In genomic region chr15:36814085-36814484, GRCh38 we compare ENCODE assay signal across 28 cellular contexts.
A peak's percentile ranks its signal among the peaks of the same experiment; 100 is the strongest.
DNase-seq lines count a peak whose midpoint lies in the region; ATAC-seq and TF ChIP-seq lines count a peak whose summit lies in the region.
"Had no signal": no experiment of that assay in that cellular context is flagged by ENCODE, and none has a peak within 500 bp of the region (broad histone marks: within the 10 kb centered on the region; RNA-seq: fewer than 3 reads in every experiment).

No MANE protein-coding gene starts in this region.

- no peaks in the 10 kb centered on the region for H3K27me3 Mint-ChIP-seq in progenitor cell of endocrine pancreas
- H3K27me3 Mint-ChIP-seq: activated CD4-positive, alpha-beta memory T cell treated with anti-CD3 and anti-CD28 coated beads, Interleukin-2, amount 10 ng/mL, durations not matched to agents 7 days and 5 days; natural killer cell treated with Interleukin-12 subunit alpha and Interleukin-12 subunit beta and Interleukin-15 and Interleukin-18, amount 100 ng/mL, for 72 hours had no signal

- H3K4me1 ChIP-seq in HCT116 (ENCODE audit: control insufficient read depth in 1 of 2, insufficient read depth in 2 of 2, low read length in 2 of 2) (peaks cover 0 to 10% of the 10 kb centered on the region in 2 experiments; a peak in 1 of 4 replicates), liver (ENCODE audit: control insufficient read depth in 4 of 4, insufficient read depth in 4 of 4, low read length in 3 of 4) (peaks cover 0 to 54% (median 32%) of the 10 kb centered on the region in 4 donors)

- H3K9me2 ChIP-seq in HCT116 (ENCODE audit: insufficient read depth), result no peaks in the 10 kb centered on the region

- no peaks in the 10 kb centered on the region for H3K27me3 ChIP-seq in HCT116 (ENCODE audit: insufficient read depth, low read length)
- H3K27me3 ChIP-seq in liver (ENCODE audit: control insufficient read depth in 4 of 4, insufficient read depth in 4 of 4, low read length in 3 of 4), result no peaks in the 10 kb centered on the region
- H3K27me3 ChIP-seq: BLaER1 treated with 17β-estradiol and CSF1 and Interleukin-3, amounts not matched to agents 10 nM and 100 nM had no signal

- no peak overlapping the region for H3K4me3 Mint-ChIP-seq in progenitor cell of endocrine pancreas (ENCODE audit: low read depth)
- H3K4me3 Mint-ChIP-seq: activated CD4-positive, alpha-beta memory T cell treated with anti-CD3 and anti-CD28 coated beads, Interleukin-2, amount 10 ng/mL, durations not matched to agents 7 days and 5 days; natural killer cell treated with Interleukin-12 subunit alpha and Interleukin-12 subunit beta and Interleukin-15 and Interleukin-18, amount 100 ng/mL, for 72 hours; T-helper 2 cell treated with Interferon-gamma antibody and Interleukin-4, amounts not matched to agents 5 μg/mL and 100 μg/mL, for 36 hours had no signal

- POLR2A ChIA-PET in HCT116 (lab: Charles Lee), result no interaction called here

- DNase-seq in COR-L47 (lab: John Stamatoyannopoulos, UW), result peak; percentile 2
- DNase-seq in HCT116 (ENCODE audit: low read depth, low spot score), result no peak
- peak; percentile 19 for DNase-seq in dermis blood vessel endothelial cell
- DNase-seq in germinal center (ENCODE audit: low spot score), result no peak
- DNase-seq in stimulated activated CD4-positive, alpha-beta T cell treated with anti-CD3 and anti-CD28 coated beads, Interleukin-2, amount 100 ng/mL, for 24 hours, result no peak
- no peak for DNase-seq in progenitor cell of endocrine pancreas (ENCODE audit: low spot score, unreplicated experiment)
- no peak for DNase-seq in epidermal melanocyte (ENCODE audit: insufficient read length, low spot score)
- DNase-seq: activated CD4-positive, alpha-beta memory T cell treated with anti-CD3 and anti-CD28 coated beads, Interleukin-2, amount 10 ng/mL, durations not matched to agents 7 days and 5 days; activated CD8-positive, alpha-beta memory T cell treated with anti-CD3 and anti-CD28 coated beads, Interleukin-2, amount 50 U/mL, for 48 hours; activated naive CD4-positive, alpha-beta T cell treated with anti-CD3 and anti-CD28 coated beads, Interleukin-2, amount 50 U/mL, for 16 hours; amniotic stem cell; DND-41; effector CD8-positive, alpha-beta T cell; GF-D8; HCEC 1CT; lower lobe of right lung; NCI-H1092; NCI-H187; NCI-H446 treated with DMSO at 0.1 percent for 48 hours; occipital lobe; PC-9; SHP77 treated with DMSO at 0.1 percent for 48 hours; stimulated activated naive CD4-positive, alpha-beta T cell treated with Interleukin-2 at 50 U/mL for 16 hours had no signal

- no peak for ATAC-seq in HCT116
- ATAC-seq: lower lobe of right lung; natural killer cell treated with Interleukin-12 subunit alpha and Interleukin-12 subunit beta and Interleukin-15 and Interleukin-18, amount 100 ng/mL, for 72 hours had no signal

- RAD21 ChIA-PET in HCT116 (lab: Charles Lee; ENCODE audit: low non-redundant PET in 1 of 2, low total read pairs in 2 of 2, uncharacterized antibody in 2 of 2, unreplicated experiment in 2 of 2), result no interaction called here

- BruUV-seq in HCT116 (replicated peaks; lab: Mats Ljungman, UMichigan), result no TSS peak

- CTCF ChIA-PET in HCT116 (lab: Charles Lee), result no interaction called here

- H3K27ac ChIP-seq in HCT116 (ENCODE audit: low read depth, low read length), result peak overlapping the region; percentile 11; the same call in 1 of the 2 replicates
- H3K27ac ChIP-seq in liver (ENCODE audit: low read depth in 1 of 2, low read length in 2 of 2), result peak overlapping the region; percentile 75 to 81
- H3K27ac ChIP-seq: BLaER1 treated with 17β-estradiol and CSF1 and Interleukin-3, amounts not matched to agents 10 nM and 100 nM; lower lobe of right lung; PC-9; skin epidermis had no signal

- no peak overlapping the region for H3K27ac Mint-ChIP-seq in progenitor cell of endocrine pancreas
- H3K27ac Mint-ChIP-seq: activated CD4-positive, alpha-beta memory T cell treated with anti-CD3 and anti-CD28 coated beads, Interleukin-2, amount 10 ng/mL, durations not matched to agents 7 days and 5 days; natural killer cell treated with Interleukin-12 subunit alpha and Interleukin-12 subunit beta and Interleukin-15 and Interleukin-18, amount 100 ng/mL, for 72 hours; T-helper 2 cell treated with Interferon-gamma antibody and Interleukin-4, amounts not matched to agents 5 μg/mL and 100 μg/mL, for 36 hours had no signal

- no peak for TF ChIP-seq POLR2A in HCT116 (IDR thresholded peaks at IDR 0.05; ENCODE audit: borderline replicate concordance, extremely low read depth, insufficient read depth, insufficient read length)

- no peaks in the 10 kb centered on the region for H3K36me3 ChIP-seq in HCT116 (ENCODE audit: control insufficient read depth in 1 of 2, insufficient read depth in 2 of 2, low read length in 2 of 2)
- H3K36me3 ChIP-seq in liver (ENCODE audit: control insufficient read depth in 4 of 4, insufficient read depth in 3 of 4, low read depth in 1 of 4, low read length in 3 of 4), result no peaks in the 10 kb centered on the region
- H3K36me3 ChIP-seq: lower lobe of right lung had no signal

- H2AFZ ChIP-seq in HCT116 (ENCODE audit: low read depth, low read length, poor library complexity, severe bottlenecking), result no peak overlapping the region
- H2AFZ ChIP-seq: PC-9 had no signal

- TF ChIP-seq RAD21 in HCT116 (IDR thresholded peaks at IDR 0.05; ENCODE audit: low read depth), result no peak
- peak; percentile 47 to 62 for TF ChIP-seq RAD21 in liver (IDR thresholded peaks at IDR 0.05)

- peaks cover 28% of the 10 kb centered on the region for H3K4me1 Mint-ChIP-seq in progenitor cell of endocrine pancreas (ENCODE audit: low read depth)
- H3K4me1 Mint-ChIP-seq: activated CD4-positive, alpha-beta memory T cell treated with anti-CD3 and anti-CD28 coated beads, Interleukin-2, amount 10 ng/mL, durations not matched to agents 7 days and 5 days had no signal

- intact Hi-C loops in HCT116 (cut with micrococcal nuclease), result no loop called here

- H4K20me1 ChIP-seq in HCT116 (ENCODE audit: insufficient read depth), result no peaks in the 10 kb centered on the region
- H4K20me1 ChIP-seq: BLaER1 treated with 17β-estradiol and CSF1 and Interleukin-3, amounts not matched to agents 10 nM and 100 nM had no signal

- H3K36me3 Mint-ChIP-seq in progenitor cell of endocrine pancreas (ENCODE audit: insufficient read depth), result no peaks in the 10 kb centered on the region
- H3K36me3 Mint-ChIP-seq: natural killer cell treated with Interleukin-12 subunit alpha and Interleukin-12 subunit beta and Interleukin-15 and Interleukin-18, amount 100 ng/mL, for 72 hours had no signal

- no peak overlapping the region for H3K4me2 ChIP-seq in HCT116 (ENCODE audit: low read length)
- H3K4me2 ChIP-seq: PC-9 had no signal

- no peak overlapping the region for H3K9ac ChIP-seq in HCT116 (ENCODE audit: low read length)
- peak overlapping the region in 1 of 2 donors; percentile 65 for H3K9ac ChIP-seq in liver (ENCODE audit: low read depth in 1 of 2, low read length in 2 of 2)
- H3K9ac ChIP-seq: BLaER1 treated with 17β-estradiol and CSF1 and Interleukin-3, amounts not matched to agents 10 nM and 100 nM had no signal

- H3K9me3 ChIP-seq in HCT116 (ENCODE audit: control insufficient read depth in 1 of 2, insufficient read depth in 1 of 2, low read depth in 1 of 2, low read length in 2 of 2) (no peaks in the 10 kb centered on the region), liver (ENCODE audit: control insufficient read depth in 4 of 4, low read length in 3 of 4) (no peaks in the 10 kb centered on the region)
- H3K9me3 ChIP-seq: lower lobe of right lung had no signal

- H3K79me2 ChIP-seq in HCT116 (ENCODE audit: insufficient read depth, low read length), result no peaks in the 10 kb centered on the region

- H3K9me3 Mint-ChIP-seq in progenitor cell of endocrine pancreas (ENCODE audit: low read depth), result no peaks in the 10 kb centered on the region
- H3K9me3 Mint-ChIP-seq: activated CD4-positive, alpha-beta memory T cell treated with anti-CD3 and anti-CD28 coated beads, Interleukin-2, amount 10 ng/mL, durations not matched to agents 7 days and 5 days; natural killer cell treated with Interleukin-12 subunit alpha and Interleukin-12 subunit beta and Interleukin-15 and Interleukin-18, amount 100 ng/mL, for 72 hours; T-helper 2 cell treated with Interferon-gamma antibody and Interleukin-4, amounts not matched to agents 5 μg/mL and 100 μg/mL, for 36 hours had no signal

- WGBS in liver, result 18% methylated on average over 3 of the region's 3 CpGs

- H3K4me3 ChIP-seq in HCT116 (replicated peaks in 1 of 2; ENCODE audit: low read depth in 1 of 2, low read length in 2 of 2) (no peak overlapping the region), liver (ENCODE audit: low read depth in 1 of 3, low read length in 3 of 3) (peak overlapping the region in 2 of 3 donors; percentile 7 to 22)
- H3K4me3 ChIP-seq: BLaER1 treated with 17β-estradiol and CSF1 and Interleukin-3, amounts not matched to agents 10 nM and 100 nM; lower lobe of right lung; PC-9; skin epidermis had no signal

- TF ChIP-seq CTCF in HCT116 (IDR thresholded peaks at IDR 0.05 in 2 of 3, conservative IDR thresholded peaks at IDR 0.05 in 1 of 3; ENCODE audit: borderline replicate concordance in 1 of 3, insufficient read depth in 1 of 3, low read depth in 2 of 3, low read length in 2 of 3), result no peak
- no peak for TF ChIP-seq CTCF in liver (IDR thresholded peaks at IDR 0.05; ENCODE audit: low read depth, low read length, missing input control)
- no peak for TF ChIP-seq CTCF in progenitor cell of endocrine pancreas (IDR thresholded peaks at IDR 0.05; ENCODE audit: unreplicated experiment)

TF ChIP-seq in HCT116, 20 proteins besides CTCF, POLR2A, EP300 and RAD21:
- TF ChIP-seq EGR1 (IDR thresholded peaks at IDR 0.05; ENCODE audit: low read depth) (no peak), EZH2 (IDR thresholded peaks at IDR 0.05) (no peak), POLR2AphosphoS5 (IDR thresholded peaks at IDR 0.05; ENCODE audit: low read depth, low read length) (no peak)

TF ChIP-seq in liver, 16 proteins besides CTCF, POLR2A, EP300 and RAD21 (continues in another document):
- TF ChIP-seq ZBTB33 (IDR thresholded peaks at IDR 0.05) (peak; percentile 26), GABPA (IDR thresholded peaks at IDR 0.05 in 1 of 2, conservative IDR thresholded peaks at IDR 0.05 in 1 of 2) (peak in 1 of 2 donors; percentile 20), EGR1 (IDR thresholded peaks at IDR 0.05; ENCODE audit: low read depth in 2 of 2) (peak; percentile 25 to 65)

Comparison
In these comparisons a context has a peak if more than half of its experiments do, and no peak if none do; other contexts are left out.
1. DNase-seq: peak in COR-L47 (single experiment) and dermis blood vessel endothelial cell (single experiment); none in HCT116 (single experiment), germinal center (single experiment), stimulated activated CD4-positive, alpha-beta T cell treated with anti-CD3 and anti-CD28 coated beads, Interleukin-2, amount 100 ng/mL, for 24 hours (0 of 2), progenitor cell of endocrine pancreas (single experiment) and epidermal melanocyte (single experiment).
2. H3K4me3 ChIP-seq: peak in liver (2 of 3); none in HCT116 (0 of 2).